In genomic region chr14:26204954-26205479, GRCh38 we compare ENCODE assay signal across 8 cellular contexts.
DNase-seq lines count a peak whose midpoint lies in the region; ATAC-seq lines count a peak whose summit lies in the region.

No MANE protein-coding gene starts in this region.

- H3K27ac ChIP-seq in subcutaneous abdominal adipose tissue (ENCODE audit: low read depth, low read length), result peak overlapping the region; percentile 32

- peak overlapping the region; percentile 32 to 71 (median 51) for H3K9ac ChIP-seq in subcutaneous abdominal adipose tissue (ENCODE audit: low read length in 5 of 5)

- H3K4me3 ChIP-seq in subcutaneous abdominal adipose tissue (ENCODE audit: low read depth in 1 of 5, low read length in 5 of 5), result peak overlapping the region; percentile 60 to 73 (median 72)

- peaks cover 0 to 8% (median 5%) of the 10 kb centered on the region in 5 donors for H3K4me1 ChIP-seq in subcutaneous abdominal adipose tissue (ENCODE audit: control insufficient read depth in 5 of 5, insufficient read depth in 5 of 5, low read length in 5 of 5)

- H3K27me3 ChIP-seq in subcutaneous abdominal adipose tissue (ENCODE audit: control insufficient read depth in 5 of 5, insufficient read depth in 4 of 5, low read length in 5 of 5), result no peaks in the 10 kb centered on the region

- no peaks in the 10 kb centered on the region for H3K9me3 ChIP-seq in subcutaneous abdominal adipose tissue (ENCODE audit: control insufficient read depth in 5 of 5, low read length in 5 of 5)

- DNase-seq in NCI-H446 treated with DMSO at 0.1 percent for 48 hours (lab: John Stamatoyannopoulos, UW) (peak; percentile 81), ecto neural progenitor cell (ENCODE audit: low spot score) (peak; percentile 76), left lobe of liver (ENCODE audit: low spot score) (peak; percentile 43), SW 1271 (lab: John Stamatoyannopoulos, UW) (no peak)
- DNase-seq in effector CD8-positive, alpha-beta T cell (lab: John Stamatoyannopoulos, UW), result no peak

- no peaks in the 10 kb centered on the region for H3K36me3 ChIP-seq in subcutaneous abdominal adipose tissue (ENCODE audit: control insufficient read depth in 5 of 5, insufficient read depth in 5 of 5, low read length in 5 of 5)

- ATAC-seq in left lobe of liver, result peak; percentile 49
- no peak for ATAC-seq in HG02623 (IDR thresholded peaks at IDR 0.05; ENCODE audit: unreplicated experiment)
- no peak for ATAC-seq in HG03571 (IDR thresholded peaks at IDR 0.05; ENCODE audit: unreplicated experiment)

Comparison
In these comparisons a context has a peak if more than half of its experiments do, and no peak if none do; other contexts are left out.
1. DNase-seq: peak in NCI-H446 treated with DMSO at 0.1 percent for 48 hours (single experiment), ecto neural progenitor cell (single experiment) and left lobe of liver (single experiment); none in effector CD8-positive, alpha-beta T cell (single experiment) and SW 1271 (0 of 2).